ENCODE assay signal across 1 cellular context in genomic region chr9:111483862-111484563, GRCh38.
TF ChIP-seq lines count a peak whose summit lies in the region.

A gene with protein sequence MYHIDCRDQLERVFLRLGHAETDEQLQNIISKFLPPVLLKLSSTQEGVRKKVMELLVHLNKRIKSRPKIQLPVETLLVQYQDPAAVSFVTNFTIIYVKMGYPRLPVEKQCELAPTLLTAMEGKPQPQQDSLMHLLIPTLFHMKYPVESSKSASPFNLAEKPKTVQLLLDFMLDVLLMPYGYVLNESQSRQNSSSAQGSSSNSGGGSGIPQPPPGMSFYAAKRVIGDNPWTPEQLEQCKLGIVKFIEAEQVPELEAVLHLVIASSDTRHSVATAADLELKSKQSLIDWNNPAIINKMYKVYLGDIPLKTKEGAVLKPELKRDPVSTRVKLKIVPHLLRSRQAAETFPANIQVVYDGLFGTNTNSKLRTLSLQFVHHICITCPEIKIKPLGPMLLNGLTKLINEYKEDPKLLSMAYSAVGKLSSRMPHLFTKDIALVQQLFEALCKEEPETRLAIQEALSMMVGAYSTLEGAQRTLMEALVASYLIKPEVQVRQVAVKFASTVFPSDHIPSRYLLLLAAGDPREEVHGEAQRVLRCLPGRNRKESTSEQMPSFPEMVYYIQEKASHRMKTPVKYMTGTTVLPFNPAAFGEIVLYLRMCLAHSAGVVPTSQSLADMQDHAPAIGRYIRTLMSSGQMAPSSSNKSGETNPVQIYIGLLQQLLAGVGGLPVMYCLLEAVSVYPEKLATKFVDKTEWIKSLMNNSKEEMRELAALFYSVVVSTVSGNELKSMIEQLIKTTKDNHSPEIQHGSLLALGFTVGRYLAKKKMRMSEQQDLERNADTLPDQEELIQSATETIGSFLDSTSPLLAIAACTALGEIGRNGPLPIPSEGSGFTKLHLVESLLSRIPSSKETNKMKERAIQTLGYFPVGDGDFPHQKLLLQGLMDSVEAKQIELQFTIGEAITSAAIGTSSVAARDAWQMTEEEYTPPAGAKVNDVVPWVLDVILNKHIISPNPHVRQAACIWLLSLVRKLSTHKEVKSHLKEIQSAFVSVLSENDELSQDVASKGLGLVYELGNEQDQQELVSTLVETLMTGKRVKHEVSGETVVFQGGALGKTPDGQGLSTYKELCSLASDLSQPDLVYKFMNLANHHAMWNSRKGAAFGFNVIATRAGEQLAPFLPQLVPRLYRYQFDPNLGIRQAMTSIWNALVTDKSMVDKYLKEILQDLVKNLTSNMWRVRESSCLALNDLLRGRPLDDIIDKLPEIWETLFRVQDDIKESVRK (N-terminal part only) (minus strand): TSS chr9:111484383. CDS start chr9:111472918, 11,465 bp downstream.

TF ChIP-seq in K562, 482 proteins besides CTCF, POLR2A, EP300 and RAD21 (continued from another document):
- TF ChIP-seq ARID4B (CRISPR knock-in tag; IDR thresholded peaks at IDR 0.05) (peak; percentile 85), POLR2AphosphoS2 (IDR thresholded peaks at IDR 0.05; ENCODE audit: low read length) (no peak), NCOA2 (IDR thresholded peaks at IDR 0.05; ENCODE audit: partially characterized antibody in 2 of 2) (no peak), ZNF140 (CRISPR knock-in tag; IDR thresholded peaks at IDR 0.05) (no peak), CREB3L1 (IDR thresholded peaks at IDR 0.05; ENCODE audit: borderline replicate concordance, low read depth) (peak; percentile 72; the same call in 1 of the 2 replicates), RFX7 (CRISPR knock-in tag; IDR thresholded peaks at IDR 0.05) (no peak), MTA3 (IDR thresholded peaks at IDR 0.05; ENCODE audit: borderline replicate concordance) (peak; percentile 74), SIN3A (IDR thresholded peaks at IDR 0.05; ENCODE audit: borderline replicate concordance in 2 of 2, control insufficient read depth in 1 of 2, low read depth in 2 of 2, low read length in 2 of 2) (0 out of 4 replicates have a peak, but pooled peaks of 1 of the 2 experiments have one; percentile 26), E2F3 (CRISPR knock-in tag; IDR thresholded peaks at IDR 0.05) (peak; percentile 64; the same call in 1 of the 2 replicates), ZNF766 (CRISPR knock-in tag; conservative IDR thresholded peaks at IDR 0.05) (0 out of 2 replicates have a peak, but pooled peaks have one; percentile 57), HINFP (tag; conservative IDR thresholded peaks at IDR 0.05; ENCODE audit: low read depth) (no peak), EP400 (IDR thresholded peaks at IDR 0.05) (0 out of 2 replicates have a peak, but pooled peaks have one; percentile 57), TBP (optimal IDR thresholded peaks at IDR 0.05; ENCODE audit: low read depth, low read length) (peak; percentile 74), CREM (IDR thresholded peaks at IDR 0.05; ENCODE audit: low read depth) (0 out of 2 replicates have a peak, but pooled peaks have one; percentile 10), RBBP5 (IDR thresholded peaks at IDR 0.05; ENCODE audit: borderline replicate concordance, insufficient read depth, low read length, poor library complexity, severe bottlenecking) (peak; percentile 42), BRCA1 (IDR thresholded peaks at IDR 0.05) (no peak), BRCA1 (CRISPR knock-in tag; IDR thresholded peaks at IDR 0.05) (no peak), KLF1 (tag; IDR thresholded peaks at IDR 0.05) (0 out of 2 replicates have a peak, but pooled peaks have one; percentile 49), ZNF431 (CRISPR knock-in tag; IDR thresholded peaks at IDR 0.05) (peak; percentile 57; the same call in 1 of the 2 replicates), POLR2G (IDR thresholded peaks at IDR 0.05; ENCODE audit: low read depth, low read length) (peak; percentile 96), MYC (IDR thresholded peaks at IDR 0.05; ENCODE audit: low read depth, low read length) (peak; percentile 70), MYC (CRISPR knock-in tag; IDR thresholded peaks at IDR 0.05; ENCODE audit: borderline replicate concordance, low read depth) (no peak), CBX1 (IDR thresholded peaks at IDR 0.05; ENCODE audit: low read depth) (no peak), ZNF740 (CRISPR knock-in tag; IDR thresholded peaks at IDR 0.05) (0 out of 2 replicates have a peak, but pooled peaks have one; percentile 20), ZNF740 (tag; IDR thresholded peaks at IDR 0.05) (no peak), CBX8 (IDR thresholded peaks at IDR 0.05; ENCODE audit: borderline replicate concordance, extremely low read depth, low read depth, low read length, poor library complexity, severe bottlenecking) (no peak), NCOA1 (IDR thresholded peaks at IDR 0.05; ENCODE audit: low read depth) (no peak), ZNF639 (CRISPR knock-in tag; conservative IDR thresholded peaks at IDR 0.05 in 1 of 2, IDR thresholded peaks at IDR 0.05 in 1 of 2) (0 out of 4 replicates have a peak, but pooled peaks of 1 of the 2 experiments have one; percentile 15), MEF2A (IDR thresholded peaks at IDR 0.05; ENCODE audit: control insufficient read depth, low read depth, low read length) (peak; percentile 81), GABPB2 (CRISPR knock-in tag; conservative IDR thresholded peaks at IDR 0.05) (no peak), CREB1 (IDR thresholded peaks at IDR 0.05) (no peak), CREB1 (CRISPR knock-in tag; IDR thresholded peaks at IDR 0.05) (no peak), NFE2 (IDR thresholded peaks at IDR 0.05; ENCODE audit: low read depth) (peak; percentile 51), YY1 (IDR thresholded peaks at IDR 0.05; ENCODE audit: borderline replicate concordance in 1 of 3, control insufficient read depth in 1 of 3, extremely low read depth in 1 of 3, insufficient read depth in 3 of 3, insufficient read length in 1 of 3, insufficient replicate concordance in 2 of 3, low read depth in 1 of 3, low read length in 2 of 3) (peak in 1 of 3 experiments; percentile 43), FIP1L1 (IDR thresholded peaks at IDR 0.05; ENCODE audit: low read depth, low read length, poor library complexity, severe bottlenecking) (peak; percentile 77), HOMEZ (CRISPR knock-in tag; IDR thresholded peaks at IDR 0.05) (no peak), PHF8 (IDR thresholded peaks at IDR 0.05; ENCODE audit: borderline replicate concordance, low read length) (peak; percentile 80; the same call in 1 of the 2 replicates), ZNF584 (CRISPR knock-in tag; IDR thresholded peaks at IDR 0.05; ENCODE audit: low read depth) (no peak), GATAD2B (IDR thresholded peaks at IDR 0.05; ENCODE audit: borderline replicate concordance) (peak; percentile 59; the same call in 1 of the 2 replicates), CC2D1A (IDR thresholded peaks at IDR 0.05) (no peak), HNRNPL (IDR thresholded peaks at IDR 0.05; ENCODE audit: low read depth, low read length) (peak; percentile 43; the same call in 1 of the 2 replicates), NONO (IDR thresholded peaks at IDR 0.05; ENCODE audit: low read depth in 2 of 2, low read length in 1 of 2) (peak; percentile 53 to 73), FOSL1 (tag; conservative IDR thresholded peaks at IDR 0.05) (peak; percentile 76), ZBTB7A (IDR thresholded peaks at IDR 0.05; ENCODE audit: borderline replicate concordance, control insufficient read depth, low read depth, low read length) (peak; percentile 91), RB1 (IDR thresholded peaks at IDR 0.05; ENCODE audit: low read depth) (peak; percentile 44; the same call in 1 of the 2 replicates)
- TF ChIP-seq, protein P1, sequence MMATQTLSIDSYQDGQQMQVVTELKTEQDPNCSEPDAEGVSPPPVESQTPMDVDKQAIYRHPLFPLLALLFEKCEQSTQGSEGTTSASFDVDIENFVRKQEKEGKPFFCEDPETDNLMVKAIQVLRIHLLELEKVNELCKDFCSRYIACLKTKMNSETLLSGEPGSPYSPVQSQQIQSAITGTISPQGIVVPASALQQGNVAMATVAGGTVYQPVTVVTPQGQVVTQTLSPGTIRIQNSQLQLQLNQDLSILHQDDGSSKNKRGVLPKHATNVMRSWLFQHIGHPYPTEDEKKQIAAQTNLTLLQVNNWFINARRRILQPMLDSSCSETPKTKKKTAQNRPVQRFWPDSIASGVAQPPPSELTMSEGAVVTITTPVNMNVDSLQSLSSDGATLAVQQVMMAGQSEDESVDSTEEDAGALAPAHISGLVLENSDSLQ (IDR thresholded peaks at IDR 0.05) = peak; percentile 21; the same call in 1 of the 2 replicates
